26 cellular contexts compared by ENCODE assay signal in genomic region chr2:88070055-88070454, GRCh38. TPM values are rescaled to one million over a fixed set of nuclear protein-coding genes. Genes with fewer than 3 reads are reported as not detected.
"Had no signal": no experiment of that assay in that cellular context is flagged by ENCODE, and none has a peak within 500 bp of the region (broad histone marks: within the 10 kb centered on the region; RNA-seq: fewer than 3 reads in every experiment).

No MANE protein-coding gene starts in this region.

- H3K4me1 Mint-ChIP-seq: activated CD8-positive, alpha-beta memory T cell treated with anti-CD3 and anti-CD28 coated beads, Interleukin-2, amount 10 ng/mL, durations not matched to agents 7 days and 5 days had no signal

- H3K36me3 ChIP-seq: SJCRH30 had no signal

- H3K4me3 Mint-ChIP-seq: activated CD8-positive, alpha-beta memory T cell treated with anti-CD3 and anti-CD28 coated beads, Interleukin-2, amount 10 ng/mL, durations not matched to agents 7 days and 5 days; activated T-cell treated with anti-CD3 and anti-CD28 coated beads, Interleukin-2, amount 50 U/mL, for 24 hours; activated T-helper 1 cell treated with anti-CD3 and anti-CD28 coated beads, Interleukin-12 subunit alpha, Interleukin-12 subunit beta, Interleukin-2, Interleukin-4 antibody, amounts not matched to agents 30 ng/mL and 10 ng/mL and 1 ng/mL, durations not matched to agents 14 hours and 24 hours and 36 hours had no signal

- H3K9ac ChIP-seq: SK-N-SH had no signal

- H3K27ac Mint-ChIP-seq: activated CD8-positive, alpha-beta memory T cell treated with anti-CD3 and anti-CD28 coated beads, Interleukin-2, amount 10 ng/mL, durations not matched to agents 7 days and 5 days; activated naive CD4-positive, alpha-beta T cell treated with anti-CD3 and anti-CD28 coated beads, Interleukin-2, amount 50 U/mL, for 72 hours; activated T-cell treated with anti-CD3 and anti-CD28 coated beads, Interleukin-2, amount 50 U/mL, for 24 hours; activated T-helper 1 cell treated with anti-CD3 and anti-CD28 coated beads, Interleukin-12 subunit alpha, Interleukin-12 subunit beta, Interleukin-2, Interleukin-4 antibody, amounts not matched to agents 30 ng/mL and 10 ng/mL and 1 ng/mL, durations not matched to agents 14 hours and 24 hours and 36 hours had no signal

- ATAC-seq: activated CD4-positive, CD25-positive, alpha-beta regulatory T cell treated with anti-CD3 and anti-CD28 coated beads, Interleukin-2, amount 50 U/mL, for 24 hours; activated CD8-positive, alpha-beta memory T cell treated with anti-CD3 and anti-CD28 coated beads, Interleukin-2, amount 10 ng/mL, durations not matched to agents 7 days and 5 days; activated naive CD4-positive, alpha-beta T cell treated with anti-CD3 and anti-CD28 coated beads, Interleukin-2, amount 50 U/mL, for 72 hours; K562 had no signal

- H3K27ac ChIP-seq: SJCRH30 had no signal

- H3K36me3 Mint-ChIP-seq: activated CD8-positive, alpha-beta memory T cell treated with anti-CD3 and anti-CD28 coated beads, Interleukin-2, amount 10 ng/mL, durations not matched to agents 7 days and 5 days; activated naive CD4-positive, alpha-beta T cell treated with anti-CD3 and anti-CD28 coated beads, Interleukin-2, amount 50 U/mL, for 72 hours had no signal

- H3K9me3 ChIP-seq: SJCRH30, SK-N-SH had no signal

- DNase-seq: activated CD4-positive, alpha-beta T cell treated with anti-CD3 and anti-CD28 coated beads for 48 hours; activated CD4-positive, alpha-beta T cell treated with anti-CD3 and anti-CD28 coated beads, Interleukin-2, amount 50 U/mL, for 4 hours; activated CD8-positive, alpha-beta memory T cell treated with anti-CD3 and anti-CD28 coated beads, Interleukin-2, amount 10 ng/mL, durations not matched to agents 7 days and 5 days; activated effector memory CD4-positive, alpha-beta T cell treated with anti-CD3 and anti-CD28 coated beads, Interleukin-2, amount 50 U/mL, for 16 hours; activated naive CD4-positive, alpha-beta T cell treated with Interleukin-2 at 50 U/mL for 16 hours; activated T-cell treated with anti-CD3 and anti-CD28 coated beads, Interleukin-2, amount 50 U/mL, for 24 hours; anterior cingulate cortex; Karpas-422; MM.1S; NCI-H1105; NCI-H1436; NCI-H1694 treated with DMSO at 0.1 percent for 48 hours; NCI-H2029 treated with DMSO at 0.1 percent for 48 hours; NCI-H345; NCI-H510A; NCI-H526 treated with DMSO at 0.1 percent for 48 hours; NCI-H82; SJCRH30; SK-N-SH; T-helper 1 cell had no signal

- H3K4me3 ChIP-seq: K562, SJCRH30 had no signal

- H3K27me3 Mint-ChIP-seq: activated T-cell treated with anti-CD3 and anti-CD28 coated beads, Interleukin-2, amount 50 U/mL, for 24 hours had no signal

- H3K9me3 Mint-ChIP-seq: activated naive CD4-positive, alpha-beta T cell treated with anti-CD3 and anti-CD28 coated beads, Interleukin-2, amount 50 U/mL, for 72 hours; activated T-cell treated with anti-CD3 and anti-CD28 coated beads, Interleukin-2, amount 50 U/mL, for 24 hours; activated T-helper 1 cell treated with anti-CD3 and anti-CD28 coated beads, Interleukin-12 subunit alpha, Interleukin-12 subunit beta, Interleukin-2, Interleukin-4 antibody, amounts not matched to agents 30 ng/mL and 10 ng/mL and 1 ng/mL, durations not matched to agents 14 hours and 24 hours and 36 hours had no signal

- H3K27me3 ChIP-seq: SJCRH30 had no signal

RNA-seq across cellular contexts. Expression of gene SMYD1, which starts 2.4 kb away (rescaled TPM):
- total RNA-seq: activated CD8-positive, alpha-beta memory T cell treated with anti-CD3 and anti-CD28 coated beads, Interleukin-2, amount 10 ng/mL, durations not matched to agents 7 days and 5 days; activated naive CD4-positive, alpha-beta T cell treated with anti-CD3 and anti-CD28 coated beads, Interleukin-2, amount 50 U/mL, for 72 hours; activated T-helper 1 cell treated with anti-CD3 and anti-CD28 coated beads, Interleukin-12 subunit alpha, Interleukin-12 subunit beta, Interleukin-2, Interleukin-4 antibody, amounts not matched to agents 30 ng/mL and 10 ng/mL and 1 ng/mL, durations not matched to agents 14 hours and 24 hours and 36 hours; K562; OCI-LY7; RPMI7951 had no signal

RNA-seq across cellular contexts. Expression of gene RNU2-63P, which starts 53.7 kb away (rescaled TPM):
- total RNA-seq: RPMI7951, SJCRH30 had no signal

RNA-seq across cellular contexts. Expression of gene FABP1, which starts 57.8 kb away (rescaled TPM):
- total RNA-seq: activated CD8-positive, alpha-beta memory T cell treated with anti-CD3 and anti-CD28 coated beads, Interleukin-2, amount 10 ng/mL, durations not matched to agents 7 days and 5 days; activated naive CD4-positive, alpha-beta T cell treated with anti-CD3 and anti-CD28 coated beads, Interleukin-2, amount 50 U/mL, for 72 hours; activated T-helper 1 cell treated with anti-CD3 and anti-CD28 coated beads, Interleukin-12 subunit alpha, Interleukin-12 subunit beta, Interleukin-2, Interleukin-4 antibody, amounts not matched to agents 30 ng/mL and 10 ng/mL and 1 ng/mL, durations not matched to agents 14 hours and 24 hours and 36 hours; OCI-LY7; RPMI7951 had no signal
